In genomic region chr6:169887529-169888140, GRCh38 we compare ENCODE assay signal across 19 cellular contexts.
"Had no signal": no experiment of that assay in that cellular context is flagged by ENCODE, and none has a peak within 500 bp of the region (broad histone marks: within the 10 kb centered on the region; RNA-seq: fewer than 3 reads in every experiment).

No MANE protein-coding gene starts in this region.

- H3K4me1 ChIP-seq: adrenal gland, ascending aorta, prostate gland had no signal

- ATAC-seq: activated CD8-positive, alpha-beta T cell treated with anti-CD3 and anti-CD28 coated beads, Interleukin-2, amount 10 ng/mL, durations not matched to agents 7 days and 5 days; activated T-helper 17 cell treated with anti-CD3 and anti-CD28 coated beads, Interleukin-2, amount 50 U/mL, for 72 hours; left lobe of liver; naive thymus-derived CD4-positive, alpha-beta T cell; stimulated activated naive CD8-positive, alpha-beta T cell treated with anti-CD3 and anti-CD28 coated beads, Interleukin-15, Interleukin-2, amounts not matched to agents 100 U/mL and 50 U/mL, for 24 hours had no signal

- DNase-seq: activated CD4-positive, alpha-beta T cell treated with anti-CD3 and anti-CD28 coated beads for 1 hour; activated CD4-positive, alpha-beta T cell treated with anti-CD3 and anti-CD28 coated beads, Interleukin-2, amount 50 U/mL, for 1 hour; activated CD8-positive, alpha-beta T cell treated with anti-CD3 and anti-CD28 coated beads, Interleukin-2, amount 10 ng/mL, durations not matched to agents 7 days and 5 days; activated naive CD4-positive, alpha-beta T cell; activated T-cell treated with anti-CD3 and anti-CD28 coated beads, Interleukin-2, amount 50 U/mL, for 24 hours; adrenal gland; cerebellar nuclear complex; effector CD4-positive, alpha-beta T cell; hypothalamus; naive thymus-derived CD4-positive, alpha-beta T cell; stimulated activated CD4-positive, alpha-beta T cell treated with anti-CD3 and anti-CD28 coated beads, Interleukin-12 subunit alpha, Interleukin-12 subunit beta, amount 100 ng/mL, for 4 hours; stimulated activated CD4-positive, alpha-beta T cell treated with anti-CD3 and anti-CD28 coated beads, Interleukin-4, amount 100 ng/mL, for 4 hours; stimulated activated naive CD8-positive, alpha-beta T cell treated with anti-CD3 and anti-CD28 coated beads, Interleukin-15, Interleukin-2, amounts not matched to agents 100 U/mL and 50 U/mL, for 24 hours; T-helper 9 cell had no signal

- H3K36me3 ChIP-seq: adrenal gland, ascending aorta, prostate gland had no signal

- H3K27me3 ChIP-seq: adrenal gland, ascending aorta had no signal

- H3K9me3 ChIP-seq: adrenal gland, ascending aorta, prostate gland had no signal

- H3K27ac ChIP-seq: adrenal gland, ascending aorta, prostate gland had no signal

- H3K4me3 ChIP-seq: adrenal gland, ascending aorta, lung, prostate gland had no signal
